ENCODE assay signal across 1 cellular context in the genomic region with DNA sequence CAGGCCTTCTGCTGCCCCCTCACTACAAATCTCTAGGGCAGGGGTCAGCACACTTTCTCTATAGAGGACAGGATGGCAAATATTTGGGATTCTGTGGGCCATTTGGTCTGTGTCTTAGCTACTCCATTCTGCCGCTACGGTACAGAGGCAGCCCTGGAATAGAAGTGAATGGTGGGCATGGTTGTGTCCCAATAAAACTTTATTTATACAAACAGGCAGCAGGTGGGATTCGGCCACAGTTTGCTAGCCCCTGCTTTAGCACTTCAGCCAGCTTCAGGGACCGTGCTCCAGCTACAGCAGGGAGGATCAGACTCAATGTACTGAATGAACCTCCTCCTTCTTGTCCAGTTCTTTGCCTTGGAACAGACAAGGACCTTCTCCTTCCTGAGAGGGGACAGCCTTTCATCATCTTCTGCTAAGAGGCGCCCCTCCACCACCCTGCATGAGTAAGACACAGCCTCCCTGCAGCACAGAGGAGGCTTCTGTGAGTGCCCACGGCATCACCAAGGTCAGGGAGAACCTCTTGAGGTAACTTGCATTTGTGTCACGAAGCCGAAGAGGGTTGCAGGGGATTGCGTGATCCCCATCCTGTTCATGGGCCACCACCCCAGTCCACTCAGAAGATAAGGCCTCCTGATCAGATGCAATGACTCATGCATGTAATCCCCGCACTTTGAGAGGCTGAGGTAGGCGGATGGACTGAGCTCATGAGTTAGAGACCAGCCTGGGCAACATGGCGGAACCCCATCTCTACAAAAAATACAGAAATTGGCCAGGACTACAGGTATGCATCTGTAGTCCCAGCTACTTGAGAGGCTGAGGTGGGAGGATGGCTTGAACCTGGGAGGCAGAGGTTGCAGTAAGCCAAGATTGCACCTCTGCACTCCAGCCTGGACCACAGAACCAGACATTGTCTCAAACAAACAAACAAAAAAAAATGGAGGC.
TF ChIP-seq lines count a peak whose summit lies in the region.

No MANE protein-coding gene starts in this region.

TF ChIP-seq in K562, 482 proteins besides CTCF, POLR2A, EP300 and RAD21 (continued from another document and continues in another):
- TF ChIP-seq, protein P1, sequence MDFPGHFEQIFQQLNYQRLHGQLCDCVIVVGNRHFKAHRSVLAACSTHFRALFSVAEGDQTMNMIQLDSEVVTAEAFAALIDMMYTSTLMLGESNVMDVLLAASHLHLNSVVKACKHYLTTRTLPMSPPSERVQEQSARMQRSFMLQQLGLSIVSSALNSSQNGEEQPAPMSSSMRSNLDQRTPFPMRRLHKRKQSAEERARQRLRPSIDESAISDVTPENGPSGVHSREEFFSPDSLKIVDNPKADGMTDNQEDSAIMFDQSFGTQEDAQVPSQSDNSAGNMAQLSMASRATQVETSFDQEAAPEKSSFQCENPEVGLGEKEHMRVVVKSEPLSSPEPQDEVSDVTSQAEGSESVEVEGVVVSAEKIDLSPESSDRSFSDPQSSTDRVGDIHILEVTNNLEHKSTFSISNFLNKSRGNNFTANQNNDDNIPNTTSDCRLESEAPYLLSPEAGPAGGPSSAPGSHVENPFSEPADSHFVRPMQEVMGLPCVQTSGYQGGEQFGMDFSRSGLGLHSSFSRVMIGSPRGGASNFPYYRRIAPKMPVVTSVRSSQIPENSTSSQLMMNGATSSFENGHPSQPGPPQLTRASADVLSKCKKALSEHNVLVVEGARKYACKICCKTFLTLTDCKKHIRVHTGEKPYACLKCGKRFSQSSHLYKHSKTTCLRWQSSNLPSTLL (IDR thresholded peaks at IDR 0.05), result no peak
- TF ChIP-seq ZC3H4 (CRISPR knock-in tag; IDR thresholded peaks at IDR 0.05; ENCODE audit: borderline replicate concordance), result no peak
- TF ChIP-seq U2AF1 (optimal IDR thresholded peaks at IDR 0.05; ENCODE audit: low read depth, low read length), result no peak
- TF ChIP-seq, protein P2, sequence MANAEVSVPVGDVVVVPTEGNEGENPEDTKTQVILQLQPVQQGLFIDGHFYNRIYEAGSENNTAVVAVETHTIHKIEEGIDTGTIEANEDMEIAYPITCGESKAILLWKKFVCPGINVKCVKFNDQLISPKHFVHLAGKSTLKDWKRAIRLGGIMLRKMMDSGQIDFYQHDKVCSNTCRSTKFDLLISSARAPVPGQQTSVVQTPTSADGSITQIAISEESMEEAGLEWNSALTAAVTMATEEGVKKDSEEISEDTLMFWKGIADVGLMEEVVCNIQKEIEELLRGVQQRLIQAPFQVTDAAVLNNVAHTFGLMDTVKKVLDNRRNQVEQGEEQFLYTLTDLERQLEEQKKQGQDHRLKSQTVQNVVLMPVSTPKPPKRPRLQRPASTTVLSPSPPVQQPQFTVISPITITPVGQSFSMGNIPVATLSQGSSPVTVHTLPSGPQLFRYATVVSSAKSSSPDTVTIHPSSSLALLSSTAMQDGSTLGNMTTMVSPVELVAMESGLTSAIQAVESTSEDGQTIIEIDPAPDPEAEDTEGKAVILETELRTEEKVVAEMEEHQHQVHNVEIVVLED (CRISPR knock-in tag; IDR thresholded peaks at IDR 0.05), result peak; percentile 49; the same call in 1 of the 2 replicates
- TF ChIP-seq SMARCA5 (IDR thresholded peaks at IDR 0.05), result peak; percentile 31; the same call in 1 of the 2 replicates
- no peak for TF ChIP-seq ZFP30 (CRISPR knock-in tag; IDR thresholded peaks at IDR 0.05; ENCODE audit: borderline replicate concordance)
- TF ChIP-seq MAFF (IDR thresholded peaks at IDR 0.05; ENCODE audit: low read length), result no peak
- no peak for TF ChIP-seq KDM2B (CRISPR knock-in tag; IDR thresholded peaks at IDR 0.05)
- TF ChIP-seq, protein P3, sequence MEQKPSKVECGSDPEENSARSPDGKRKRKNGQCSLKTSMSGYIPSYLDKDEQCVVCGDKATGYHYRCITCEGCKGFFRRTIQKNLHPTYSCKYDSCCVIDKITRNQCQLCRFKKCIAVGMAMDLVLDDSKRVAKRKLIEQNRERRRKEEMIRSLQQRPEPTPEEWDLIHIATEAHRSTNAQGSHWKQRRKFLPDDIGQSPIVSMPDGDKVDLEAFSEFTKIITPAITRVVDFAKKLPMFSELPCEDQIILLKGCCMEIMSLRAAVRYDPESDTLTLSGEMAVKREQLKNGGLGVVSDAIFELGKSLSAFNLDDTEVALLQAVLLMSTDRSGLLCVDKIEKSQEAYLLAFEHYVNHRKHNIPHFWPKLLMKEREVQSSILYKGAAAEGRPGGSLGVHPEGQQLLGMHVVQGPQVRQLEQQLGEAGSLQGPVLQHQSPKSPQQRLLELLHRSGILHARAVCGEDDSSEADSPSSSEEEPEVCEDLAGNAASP (IDR thresholded peaks at IDR 0.05), result no peak
- no peak for TF ChIP-seq MEIS2 (IDR thresholded peaks at IDR 0.05; ENCODE audit: partially characterized antibody)
- TF ChIP-seq, protein P4, sequence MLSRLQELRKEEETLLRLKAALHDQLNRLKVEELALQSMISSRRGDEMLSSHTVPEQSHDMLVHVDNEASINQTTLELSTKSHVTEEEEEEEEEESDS (CRISPR knock-in tag; IDR thresholded peaks at IDR 0.05), result no peak
- TF ChIP-seq CHD2 (IDR thresholded peaks at IDR 0.05; ENCODE audit: low read depth, low read length), result no peak
- TF ChIP-seq RCOR1 (IDR thresholded peaks at IDR 0.05; ENCODE audit: borderline replicate concordance in 1 of 2, low read depth in 2 of 2, low read length in 2 of 2), result peak in 1 of 2 experiments; percentile 96; a peak in 2 of 4 replicates
- TF ChIP-seq ZKSCAN3 (CRISPR knock-in tag; IDR thresholded peaks at IDR 0.05), result 0 out of 2 replicates have a peak, but pooled peaks have one; percentile 36
- TF ChIP-seq PHB2 (IDR thresholded peaks at IDR 0.05; ENCODE audit: low read depth), result no peak
- no peak for TF ChIP-seq RBM39 (optimal IDR thresholded peaks at IDR 0.05; ENCODE audit: low read depth, low read length)
- TF ChIP-seq, protein P5, sequence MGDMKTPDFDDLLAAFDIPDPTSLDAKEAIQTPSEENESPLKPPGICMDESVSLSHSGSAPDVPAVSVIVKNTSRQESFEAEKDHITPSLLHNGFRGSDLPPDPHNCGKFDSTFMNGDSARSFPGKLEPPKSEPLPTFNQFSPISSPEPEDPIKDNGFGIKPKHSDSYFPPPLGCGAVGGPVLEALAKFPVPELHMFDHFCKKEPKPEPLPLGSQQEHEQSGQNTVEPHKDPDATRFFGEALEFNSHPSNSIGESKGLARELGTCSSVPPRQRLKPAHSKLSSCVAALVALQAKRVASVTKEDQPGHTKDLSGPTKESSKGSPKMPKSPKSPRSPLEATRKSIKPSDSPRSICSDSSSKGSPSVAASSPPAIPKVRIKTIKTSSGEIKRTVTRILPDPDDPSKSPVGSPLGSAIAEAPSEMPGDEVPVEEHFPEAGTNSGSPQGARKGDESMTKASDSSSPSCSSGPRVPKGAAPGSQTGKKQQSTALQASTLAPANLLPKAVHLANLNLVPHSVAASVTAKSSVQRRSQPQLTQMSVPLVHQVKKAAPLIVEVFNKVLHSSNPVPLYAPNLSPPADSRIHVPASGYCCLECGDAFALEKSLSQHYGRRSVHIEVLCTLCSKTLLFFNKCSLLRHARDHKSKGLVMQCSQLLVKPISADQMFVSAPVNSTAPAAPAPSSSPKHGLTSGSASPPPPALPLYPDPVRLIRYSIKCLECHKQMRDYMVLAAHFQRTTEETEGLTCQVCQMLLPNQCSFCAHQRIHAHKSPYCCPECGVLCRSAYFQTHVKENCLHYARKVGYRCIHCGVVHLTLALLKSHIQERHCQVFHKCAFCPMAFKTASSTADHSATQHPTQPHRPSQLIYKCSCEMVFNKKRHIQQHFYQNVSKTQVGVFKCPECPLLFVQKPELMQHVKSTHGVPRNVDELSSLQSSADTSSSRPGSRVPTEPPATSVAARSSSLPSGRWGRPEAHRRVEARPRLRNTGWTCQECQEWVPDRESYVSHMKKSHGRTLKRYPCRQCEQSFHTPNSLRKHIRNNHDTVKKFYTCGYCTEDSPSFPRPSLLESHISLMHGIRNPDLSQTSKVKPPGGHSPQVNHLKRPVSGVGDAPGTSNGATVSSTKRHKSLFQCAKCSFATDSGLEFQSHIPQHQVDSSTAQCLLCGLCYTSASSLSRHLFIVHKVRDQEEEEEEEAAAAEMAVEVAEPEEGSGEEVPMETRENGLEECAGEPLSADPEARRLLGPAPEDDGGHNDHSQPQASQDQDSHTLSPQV (IDR thresholded peaks at IDR 0.05), result peak; percentile 92
- TF ChIP-seq EZH2 (IDR thresholded peaks at IDR 0.05; ENCODE audit: borderline replicate concordance, low read depth, low read length), result no peak
- no peak for TF ChIP-seq GTF2F1 (IDR thresholded peaks at IDR 0.05; ENCODE audit: low read depth, low read length)
- no peak for TF ChIP-seq DACH1 (IDR thresholded peaks at IDR 0.05; ENCODE audit: partially characterized antibody)
- TF ChIP-seq, protein P6, sequence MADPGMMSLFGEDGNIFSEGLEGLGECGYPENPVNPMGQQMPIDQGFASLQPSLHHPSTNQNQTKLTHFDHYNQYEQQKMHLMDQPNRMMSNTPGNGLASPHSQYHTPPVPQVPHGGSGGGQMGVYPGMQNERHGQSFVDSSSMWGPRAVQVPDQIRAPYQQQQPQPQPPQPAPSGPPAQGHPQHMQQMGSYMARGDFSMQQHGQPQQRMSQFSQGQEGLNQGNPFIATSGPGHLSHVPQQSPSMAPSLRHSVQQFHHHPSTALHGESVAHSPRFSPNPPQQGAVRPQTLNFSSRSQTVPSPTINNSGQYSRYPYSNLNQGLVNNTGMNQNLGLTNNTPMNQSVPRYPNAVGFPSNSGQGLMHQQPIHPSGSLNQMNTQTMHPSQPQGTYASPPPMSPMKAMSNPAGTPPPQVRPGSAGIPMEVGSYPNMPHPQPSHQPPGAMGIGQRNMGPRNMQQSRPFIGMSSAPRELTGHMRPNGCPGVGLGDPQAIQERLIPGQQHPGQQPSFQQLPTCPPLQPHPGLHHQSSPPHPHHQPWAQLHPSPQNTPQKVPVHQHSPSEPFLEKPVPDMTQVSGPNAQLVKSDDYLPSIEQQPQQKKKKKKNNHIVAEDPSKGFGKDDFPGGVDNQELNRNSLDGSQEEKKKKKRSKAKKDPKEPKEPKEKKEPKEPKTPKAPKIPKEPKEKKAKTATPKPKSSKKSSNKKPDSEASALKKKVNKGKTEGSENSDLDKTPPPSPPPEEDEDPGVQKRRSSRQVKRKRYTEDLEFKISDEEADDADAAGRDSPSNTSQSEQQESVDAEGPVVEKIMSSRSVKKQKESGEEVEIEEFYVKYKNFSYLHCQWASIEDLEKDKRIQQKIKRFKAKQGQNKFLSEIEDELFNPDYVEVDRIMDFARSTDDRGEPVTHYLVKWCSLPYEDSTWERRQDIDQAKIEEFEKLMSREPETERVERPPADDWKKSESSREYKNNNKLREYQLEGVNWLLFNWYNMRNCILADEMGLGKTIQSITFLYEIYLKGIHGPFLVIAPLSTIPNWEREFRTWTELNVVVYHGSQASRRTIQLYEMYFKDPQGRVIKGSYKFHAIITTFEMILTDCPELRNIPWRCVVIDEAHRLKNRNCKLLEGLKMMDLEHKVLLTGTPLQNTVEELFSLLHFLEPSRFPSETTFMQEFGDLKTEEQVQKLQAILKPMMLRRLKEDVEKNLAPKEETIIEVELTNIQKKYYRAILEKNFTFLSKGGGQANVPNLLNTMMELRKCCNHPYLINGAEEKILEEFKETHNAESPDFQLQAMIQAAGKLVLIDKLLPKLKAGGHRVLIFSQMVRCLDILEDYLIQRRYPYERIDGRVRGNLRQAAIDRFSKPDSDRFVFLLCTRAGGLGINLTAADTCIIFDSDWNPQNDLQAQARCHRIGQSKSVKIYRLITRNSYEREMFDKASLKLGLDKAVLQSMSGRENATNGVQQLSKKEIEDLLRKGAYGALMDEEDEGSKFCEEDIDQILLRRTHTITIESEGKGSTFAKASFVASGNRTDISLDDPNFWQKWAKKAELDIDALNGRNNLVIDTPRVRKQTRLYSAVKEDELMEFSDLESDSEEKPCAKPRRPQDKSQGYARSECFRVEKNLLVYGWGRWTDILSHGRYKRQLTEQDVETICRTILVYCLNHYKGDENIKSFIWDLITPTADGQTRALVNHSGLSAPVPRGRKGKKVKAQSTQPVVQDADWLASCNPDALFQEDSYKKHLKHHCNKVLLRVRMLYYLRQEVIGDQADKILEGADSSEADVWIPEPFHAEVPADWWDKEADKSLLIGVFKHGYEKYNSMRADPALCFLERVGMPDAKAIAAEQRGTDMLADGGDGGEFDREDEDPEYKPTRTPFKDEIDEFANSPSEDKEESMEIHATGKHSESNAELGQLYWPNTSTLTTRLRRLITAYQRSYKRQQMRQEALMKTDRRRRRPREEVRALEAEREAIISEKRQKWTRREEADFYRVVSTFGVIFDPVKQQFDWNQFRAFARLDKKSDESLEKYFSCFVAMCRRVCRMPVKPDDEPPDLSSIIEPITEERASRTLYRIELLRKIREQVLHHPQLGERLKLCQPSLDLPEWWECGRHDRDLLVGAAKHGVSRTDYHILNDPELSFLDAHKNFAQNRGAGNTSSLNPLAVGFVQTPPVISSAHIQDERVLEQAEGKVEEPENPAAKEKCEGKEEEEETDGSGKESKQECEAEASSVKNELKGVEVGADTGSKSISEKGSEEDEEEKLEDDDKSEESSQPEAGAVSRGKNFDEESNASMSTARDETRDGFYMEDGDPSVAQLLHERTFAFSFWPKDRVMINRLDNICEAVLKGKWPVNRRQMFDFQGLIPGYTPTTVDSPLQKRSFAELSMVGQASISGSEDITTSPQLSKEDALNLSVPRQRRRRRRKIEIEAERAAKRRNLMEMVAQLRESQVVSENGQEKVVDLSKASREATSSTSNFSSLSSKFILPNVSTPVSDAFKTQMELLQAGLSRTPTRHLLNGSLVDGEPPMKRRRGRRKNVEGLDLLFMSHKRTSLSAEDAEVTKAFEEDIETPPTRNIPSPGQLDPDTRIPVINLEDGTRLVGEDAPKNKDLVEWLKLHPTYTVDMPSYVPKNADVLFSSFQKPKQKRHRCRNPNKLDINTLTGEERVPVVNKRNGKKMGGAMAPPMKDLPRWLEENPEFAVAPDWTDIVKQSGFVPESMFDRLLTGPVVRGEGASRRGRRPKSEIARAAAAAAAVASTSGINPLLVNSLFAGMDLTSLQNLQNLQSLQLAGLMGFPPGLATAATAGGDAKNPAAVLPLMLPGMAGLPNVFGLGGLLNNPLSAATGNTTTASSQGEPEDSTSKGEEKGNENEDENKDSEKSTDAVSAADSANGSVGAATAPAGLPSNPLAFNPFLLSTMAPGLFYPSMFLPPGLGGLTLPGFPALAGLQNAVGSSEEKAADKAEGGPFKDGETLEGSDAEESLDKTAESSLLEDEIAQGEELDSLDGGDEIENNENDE (IDR thresholded peaks at IDR 0.05; ENCODE audit: low read depth, low read length), result no peak
- TF ChIP-seq NRF1 (conservative IDR thresholded peaks at IDR 0.05 in 1 of 2, IDR thresholded peaks at IDR 0.05 in 1 of 2), result peak; percentile 48 to 62; a peak in 3 of 4 replicates
- no peak for TF ChIP-seq YBX1 (IDR thresholded peaks at IDR 0.05)
- peak; percentile 99 for TF ChIP-seq JUND (IDR thresholded peaks at IDR 0.05; ENCODE audit: borderline replicate concordance, low read depth, low read length)
- TF ChIP-seq JUND (tag; IDR thresholded peaks at IDR 0.05; ENCODE audit: borderline replicate concordance, low read depth, low read length), result peak; percentile 95; the same call in 2 of the 3 replicates
- TF ChIP-seq ZEB2 (IDR thresholded peaks at IDR 0.05), result peak; percentile 78; the same call in 1 of the 2 replicates
- TF ChIP-seq SMARCC2 (IDR thresholded peaks at IDR 0.05; ENCODE audit: low read depth), result peak; percentile 64; the same call in 1 of the 2 replicates
- TF ChIP-seq, protein P7, sequence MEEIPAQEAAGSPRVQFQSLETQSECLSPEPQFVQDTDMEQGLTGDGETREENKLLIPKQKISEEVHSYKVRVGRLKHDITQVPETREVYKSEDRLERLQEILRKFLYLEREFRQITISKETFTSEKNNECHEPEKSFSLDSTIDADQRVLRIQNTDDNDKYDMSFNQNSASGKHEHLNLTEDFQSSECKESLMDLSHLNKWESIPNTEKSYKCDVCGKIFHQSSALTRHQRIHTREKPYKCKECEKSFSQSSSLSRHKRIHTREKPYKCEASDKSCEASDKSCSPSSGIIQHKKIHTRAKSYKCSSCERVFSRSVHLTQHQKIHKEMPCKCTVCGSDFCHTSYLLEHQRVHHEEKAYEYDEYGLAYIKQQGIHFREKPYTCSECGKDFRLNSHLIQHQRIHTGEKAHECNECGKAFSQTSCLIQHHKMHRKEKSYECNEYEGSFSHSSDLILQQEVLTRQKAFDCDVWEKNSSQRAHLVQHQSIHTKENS (CRISPR knock-in tag; IDR thresholded peaks at IDR 0.05), result no peak
- TF ChIP-seq TCFL5 (CRISPR knock-in tag; conservative IDR thresholded peaks at IDR 0.05), result peak; percentile 60; the same call in 1 of the 2 replicates
- TF ChIP-seq NFRKB (IDR thresholded peaks at IDR 0.05; ENCODE audit: low read depth), result peak; percentile 82; the same call in 1 of the 2 replicates
- peak; percentile 78 for TF ChIP-seq SOX6 (IDR thresholded peaks at IDR 0.05)
